In the genomic region with DNA sequence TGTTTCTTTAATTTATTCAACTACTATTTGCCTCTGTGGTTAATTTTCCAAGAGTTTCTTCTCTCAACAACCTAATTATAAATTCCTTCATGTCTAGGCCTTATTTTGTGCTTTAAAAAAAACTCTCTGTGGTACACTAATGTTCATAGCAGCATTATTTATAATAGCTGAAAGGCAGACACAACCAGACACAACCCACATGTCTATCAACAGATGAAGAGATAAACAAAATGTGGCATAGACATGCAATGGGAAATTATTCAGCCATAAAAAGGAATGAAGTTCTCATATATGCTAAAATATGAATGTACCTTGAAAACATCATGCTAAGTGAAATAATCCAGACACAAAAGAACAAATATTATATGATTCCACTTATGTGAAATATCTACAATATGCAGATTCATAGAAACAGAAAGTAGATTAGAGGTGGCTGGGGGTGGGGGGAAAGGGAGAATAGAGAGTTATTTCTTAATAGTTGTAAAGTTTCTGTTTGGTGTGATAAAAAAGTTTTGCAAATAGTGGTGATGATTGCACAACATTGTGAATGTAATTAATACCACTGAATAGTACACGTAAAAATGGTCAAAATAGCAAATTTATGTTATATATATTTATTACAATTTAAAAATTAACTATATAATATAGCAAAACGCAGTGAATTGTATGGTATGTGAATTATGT, we compare ENCODE assay signal across 14 cellular contexts.
"Had no signal": no experiment of that assay in that cellular context is flagged by ENCODE, and none has a peak within 500 bp of the region (broad histone marks: within the 10 kb centered on the region; RNA-seq: fewer than 3 reads in every experiment).

No MANE protein-coding gene starts in this region.

- H3K27ac ChIP-seq: brain microvascular endothelial cell, dorsolateral prefrontal cortex, tibial nerve, vagina had no signal

- H3K4me1 ChIP-seq: vagina had no signal

- ATAC-seq: activated CD4-positive, CD25-positive, alpha-beta regulatory T cell treated with anti-CD3 and anti-CD28 coated beads, Interleukin-2, amount 50 U/mL, for 24 hours; left colon; mucosa of descending colon; naive thymus-derived CD8-positive, alpha-beta T cell; right cardiac atrium; stimulated activated naive B cell treated with anti-CD40 and anti-IgM and Interleukin-4, amounts not matched to agents 10 μg/mL and 1 μg/mL and 100 μg/mL, for 72 hours had no signal

- H3K4me3 ChIP-seq: dorsolateral prefrontal cortex, mucosa of descending colon, tibial nerve, vagina had no signal

- DNase-seq: activated CD4-positive, alpha-beta T cell treated with anti-CD3 and anti-CD28 coated beads, Interleukin-2, amount 50 U/mL, for 4 hours; activated T-cell treated with anti-CD3 and anti-CD28 coated beads, Interleukin-2, amount 50 U/mL, for 1 hour; brain microvascular endothelial cell; dorsolateral prefrontal cortex; left colon; mammary epithelial cell; mucosa of descending colon; naive thymus-derived CD8-positive, alpha-beta T cell; right cardiac atrium; stimulated activated CD4-positive, alpha-beta T cell treated with anti-CD3 and anti-CD28 coated beads, Interleukin-2, amount 100 ng/mL, for 24 hours; stimulated activated naive B cell treated with anti-CD40 and anti-IgM and Interleukin-4, amounts not matched to agents 10 μg/mL and 1 μg/mL and 100 μg/mL, for 72 hours had no signal

- H3K27me3 ChIP-seq: brain microvascular endothelial cell, dorsolateral prefrontal cortex, tibial nerve, vagina had no signal

- H3K9me3 ChIP-seq: mucosa of descending colon, vagina had no signal

- H3K36me3 ChIP-seq: brain microvascular endothelial cell, tibial nerve, vagina had no signal
